1 cellular context compared by ENCODE assay signal in genomic region chr9:78666818-78667429, GRCh38.
TF ChIP-seq lines count a peak whose summit lies in the region.

No MANE protein-coding gene starts in this region.

TF ChIP-seq in SK-N-SH, 30 proteins besides CTCF, POLR2A, EP300 and RAD21 (continued from another document):
- no peak for TF ChIP-seq ZBTB33 (IDR thresholded peaks at IDR 0.05; ENCODE audit: borderline replicate concordance, low read depth)
- no peak for TF ChIP-seq REST (IDR thresholded peaks at IDR 0.05; ENCODE audit: low read depth, low read length)
TF ChIP-seq in SK-N-SH: peak in this region for 5.
